Comparison of ENCODE assay signal across 15 cellular contexts in the genomic region with DNA sequence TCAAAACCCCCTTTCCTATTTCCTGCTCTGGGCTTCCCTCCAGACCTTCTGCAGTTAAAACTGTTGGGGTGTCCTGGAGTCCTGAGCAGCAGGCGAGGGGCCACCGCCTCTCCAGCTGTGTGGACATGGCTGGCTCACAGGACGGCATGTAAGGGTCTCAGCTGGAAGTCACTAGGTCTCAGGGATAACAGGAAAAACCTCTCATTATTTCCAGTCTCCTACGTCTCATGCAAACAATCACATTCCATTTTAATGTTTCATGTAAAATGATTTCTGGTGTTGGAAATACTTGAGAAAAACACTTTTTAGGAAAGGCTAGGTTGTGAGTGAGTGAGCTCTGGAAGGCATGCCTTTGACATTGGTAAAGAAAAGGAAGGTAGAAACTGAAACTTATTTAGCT.
DNase-seq lines count a peak whose midpoint lies in the region; ATAC-seq and TF ChIP-seq lines count a peak whose summit lies in the region.
"Had no signal": no experiment of that assay in that cellular context is flagged by ENCODE, and none has a peak within 500 bp of the region (broad histone marks: within the 10 kb centered on the region; RNA-seq: fewer than 3 reads in every experiment).

No MANE protein-coding gene starts in this region.

- H3K9me3 Mint-ChIP-seq in chondrocyte (ENCODE audit: low read depth) (no peaks in the 10 kb centered on the region), neural crest cell (no peaks in the 10 kb centered on the region)

- peak; percentile 32 for DNase-seq in AG10803 (ENCODE audit: low read depth)
- peak; percentile 77 for DNase-seq in M059J (ENCODE audit: low read depth)
- no peak for DNase-seq in chondrocyte (ENCODE audit: low spot score)
- no peak for DNase-seq in neural crest cell (ENCODE audit: low read depth, low spot score)
- no peak for DNase-seq in BE2C
- DNase-seq in SIG-M5 (lab: John Stamatoyannopoulos, UW) = no peak
- no peak for DNase-seq in SHP77 treated with DMSO at 0.1 percent for 48 hours (lab: John Stamatoyannopoulos, UW)
- DNase-seq: DMS79; OCI-M1; stimulated activated CD4-positive, alpha-beta T cell treated with anti-CD3 and anti-CD28 coated beads, Interleukin-1b, Interleukin-23, amount 100 ng/mL, for 48 hours; testis had no signal

- H3K27me3 Mint-ChIP-seq in chondrocyte (ENCODE audit: low read depth) (peaks cover 4% of the 10 kb centered on the region), neural crest cell (ENCODE audit: low read depth) (no peaks in the 10 kb centered on the region)
- H3K27me3 Mint-ChIP-seq: activated naive CD8-positive, alpha-beta T cell; B cell had no signal

- H3K27ac Mint-ChIP-seq in chondrocyte (ENCODE audit: unreplicated experiment) (peak overlapping the region; percentile 76), neural crest cell (ENCODE audit: unreplicated experiment) (peak overlapping the region; percentile 98)
- H3K27ac Mint-ChIP-seq: activated naive CD8-positive, alpha-beta T cell had no signal

- H3K36me3 ChIP-seq in BE2C = no peaks in the 10 kb centered on the region

- ATAC-seq in GM18502 (IDR thresholded peaks at IDR 0.05; ENCODE audit: poor library complexity, unreplicated experiment) = no peak
- ATAC-seq: activated CD4-positive, CD25-positive, alpha-beta regulatory T cell treated with anti-CD3 and anti-CD28 coated beads, Interleukin-2, amount 50 U/mL, for 24 hours had no signal

- H3K4me3 ChIP-seq in AG10803 (ENCODE audit: low read length) (no peak overlapping the region), BE2C (ENCODE audit: low read depth, low read length) (no peak overlapping the region)
- H3K4me3 ChIP-seq: testis had no signal

- H3K9me3 ChIP-seq in BE2C = no peaks in the 10 kb centered on the region
- H3K9me3 ChIP-seq: testis had no signal

- H3K36me3 Mint-ChIP-seq in chondrocyte (ENCODE audit: low read depth) = no peaks in the 10 kb centered on the region
- peaks cover 3% of the 10 kb centered on the region for H3K36me3 Mint-ChIP-seq in neural crest cell (ENCODE audit: low read depth)
- H3K36me3 Mint-ChIP-seq: activated naive CD8-positive, alpha-beta T cell had no signal

- TF ChIP-seq CTCF in AG10803 (conservative IDR thresholded peaks at IDR 0.05; ENCODE audit: low read length) (no peak), chondrocyte (IDR thresholded peaks at IDR 0.05) (no peak), neural crest cell (conservative IDR thresholded peaks at IDR 0.05) (no peak), BE2C (IDR thresholded peaks at IDR 0.05; ENCODE audit: low read depth, low read length) (no peak)

- H3K4me1 Mint-ChIP-seq in chondrocyte (ENCODE audit: low read depth) = peaks cover 23% of the 10 kb centered on the region
- H3K4me1 Mint-ChIP-seq in neural crest cell = peaks cover 73% of the 10 kb centered on the region

- H3K27me3 ChIP-seq in BE2C = no peaks in the 10 kb centered on the region
- H3K27me3 ChIP-seq: testis had no signal

- H3K4me3 Mint-ChIP-seq in chondrocyte (ENCODE audit: unreplicated experiment) = no peak overlapping the region
- H3K4me3 Mint-ChIP-seq in neural crest cell = no peak overlapping the region
- H3K4me3 Mint-ChIP-seq: activated naive CD8-positive, alpha-beta T cell; B cell had no signal

- peaks cover 29% of the 10 kb centered on the region for H3K4me1 ChIP-seq in BE2C

Comparison
In these comparisons a context has a peak if more than half of its experiments do, and no peak if none do; other contexts are left out.
1. DNase-seq: peak in AG10803 (single experiment) and M059J (single experiment); none in chondrocyte (single experiment), neural crest cell (single experiment), BE2C (single experiment), SIG-M5 (single experiment) and SHP77 treated with DMSO at 0.1 percent for 48 hours (single experiment).